Comparison of ENCODE assay signal across 16 cellular contexts in the genomic region with DNA sequence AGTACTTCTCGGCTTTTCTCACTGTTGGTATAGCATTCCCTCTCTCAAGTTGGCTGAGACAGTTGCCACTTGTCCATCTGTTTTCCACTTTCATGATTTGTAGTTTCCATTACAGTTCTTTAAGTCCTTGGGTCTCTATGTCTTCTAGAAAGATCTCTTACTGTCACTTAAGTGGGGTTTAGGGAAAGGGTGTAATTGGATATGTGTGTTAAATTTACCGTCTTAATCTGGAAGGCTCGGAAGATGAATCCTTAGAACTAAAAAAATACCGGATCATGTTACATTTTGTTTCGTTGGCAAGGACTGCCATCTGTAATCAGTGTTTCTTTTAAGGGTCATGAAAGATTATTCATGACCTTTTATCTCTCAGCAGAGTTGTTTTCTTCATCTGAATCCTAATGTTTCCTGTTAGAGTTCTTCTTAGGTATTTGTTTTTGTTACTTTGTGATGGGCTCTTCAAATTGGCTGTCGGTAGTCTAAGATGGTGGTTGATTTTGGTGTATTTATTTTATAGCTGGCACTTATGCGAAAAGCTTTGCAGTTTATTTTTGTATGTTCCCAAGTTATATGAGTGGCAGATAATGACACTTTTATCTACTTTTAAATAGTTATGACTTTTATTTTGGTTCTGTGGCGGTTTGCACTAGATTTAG. TPM values are rescaled to one million over a fixed set of nuclear protein-coding genes. Genes with fewer than 3 reads are reported as not detected.
A peak's percentile ranks its signal among the peaks of the same experiment; 100 is the strongest.
DNase-seq lines count a peak whose midpoint lies in the region; ATAC-seq and TF ChIP-seq lines count a peak whose summit lies in the region.
"Had no signal": no experiment of that assay in that cellular context is flagged by ENCODE, and none has a peak within 500 bp of the region (broad histone marks: within the 10 kb centered on the region; RNA-seq: fewer than 3 reads in every experiment).

No MANE protein-coding gene starts in this region.

- H3K27me3 Mint-ChIP-seq in GM23338 (ENCODE audit: insufficient read depth, low read depth, poor library complexity): peaks cover 5% of the 10 kb centered on the region
- H3K27me3 Mint-ChIP-seq in activated naive CD4-positive, alpha-beta T cell treated with anti-CD3 and anti-CD28 coated beads, Interleukin-2, amount 10 ng/mL, durations not matched to agents 7 days and 5 days: peaks cover 12% of the 10 kb centered on the region
- H3K27me3 Mint-ChIP-seq: stimulated activated memory B cell treated with anti-CD40 and anti-IgM and Interleukin-4, amounts not matched to agents 10 μg/mL and 1 μg/mL and 100 μg/mL, for 72 hours had no signal

- no CpG with 5 or more reads among the region's 8 CpGs for WGBS in trophoblast cell (ENCODE audit: extremely low coverage, insufficient coverage, insufficient read length)
- WGBS in mesenchymal stem cell: 89% methylated on average over 6 of the region's 8 CpGs

- peaks cover 11% of the 10 kb centered on the region for H3K79me1 ChIP-seq in trophoblast cell (ENCODE audit: low read length)
- H3K79me1 ChIP-seq in mesenchymal stem cell (replicated peaks; ENCODE audit: low read length, poor library complexity, severe bottlenecking): peaks cover 12% of the 10 kb centered on the region

- no peak overlapping the region for H3K4me3 Mint-ChIP-seq in GM23338
- H3K4me3 Mint-ChIP-seq in activated naive CD4-positive, alpha-beta T cell treated with anti-CD3 and anti-CD28 coated beads, Interleukin-2, amount 10 ng/mL, durations not matched to agents 7 days and 5 days: no peak overlapping the region
- H3K4me3 Mint-ChIP-seq: activated B cell treated with CpG ODN at 0.5 μM for 24 hours; B cell; stimulated activated memory B cell treated with anti-CD40 and anti-IgM and Interleukin-4, amounts not matched to agents 10 μg/mL and 1 μg/mL and 100 μg/mL, for 72 hours had no signal

- TF ChIP-seq CTCF in GM23338 (conservative IDR thresholded peaks at IDR 0.05; ENCODE audit: low read depth in 2 of 2) (no peak), fibroblast of lung (conservative IDR thresholded peaks at IDR 0.05 in 1 of 2, IDR thresholded peaks at IDR 0.05 in 1 of 2; ENCODE audit: low read depth in 1 of 2, low read length in 2 of 2) (no peak)

- H3K27ac ChIP-seq in GM23338 (ENCODE audit: low read depth): no peak overlapping the region
- no peak overlapping the region for H3K27ac ChIP-seq in fibroblast of lung (ENCODE audit: insufficient read depth, low read length)
- H3K27ac ChIP-seq in trophoblast cell (ENCODE audit: low read depth, low read length): no peak overlapping the region
- no peak overlapping the region for H3K27ac ChIP-seq in mesenchymal stem cell (ENCODE audit: low read length, poor library complexity, severe bottlenecking)
- H3K27ac ChIP-seq: lower lobe of right lung, vagina had no signal

- H3K36me3 ChIP-seq in GM23338 (ENCODE audit: insufficient read depth) (no peaks in the 10 kb centered on the region), fibroblast of lung (ENCODE audit: control insufficient read depth, insufficient read depth, low read length) (no peaks in the 10 kb centered on the region), trophoblast cell (ENCODE audit: control insufficient read depth in 1 of 2, insufficient read depth in 2 of 2, low read length in 2 of 2) (no peaks in the 10 kb centered on the region), mesenchymal stem cell (ENCODE audit: control insufficient read depth in 1 of 2, insufficient read depth in 2 of 2, low read depth in 1 of 2, low read length in 2 of 2) (no peaks in the 10 kb centered on the region)
- H3K36me3 ChIP-seq: lower lobe of right lung, vagina had no signal

- H3K4me2 ChIP-seq in GM23338 (0 out of 2 replicates have a peak overlapping the region, but pooled peaks have one; percentile 16), fibroblast of lung (ENCODE audit: extremely low read depth, insufficient read depth, low read length) (peak overlapping the region; percentile 44), trophoblast cell (ENCODE audit: low read length) (no peak overlapping the region), mesenchymal stem cell (ENCODE audit: low read length, poor library complexity, severe bottlenecking) (no peak overlapping the region)

- no peaks in the 10 kb centered on the region for H3K9me3 Mint-ChIP-seq in GM23338
- H3K9me3 Mint-ChIP-seq in activated naive CD4-positive, alpha-beta T cell treated with anti-CD3 and anti-CD28 coated beads, Interleukin-2, amount 10 ng/mL, durations not matched to agents 7 days and 5 days: no peaks in the 10 kb centered on the region
- H3K9me3 Mint-ChIP-seq: activated B cell treated with CpG ODN at 0.5 μM for 24 hours had no signal

- CTCF ChIA-PET in activated naive CD4-positive, alpha-beta T cell treated with anti-CD3 and anti-CD28 coated beads, Interleukin-2, amount 10 ng/mL, durations not matched to agents 7 days and 5 days (lab: Charles Lee): no interaction called here

- no peaks in the 10 kb centered on the region for H3F3A ChIP-seq in GM23338 (replicated peaks; ENCODE audit: low read depth)

- H2BK12ac ChIP-seq in trophoblast cell (ENCODE audit: low read length) (no peak overlapping the region), mesenchymal stem cell (ENCODE audit: low read length in 2 of 2) (no peak overlapping the region)

- peak overlapping the region; percentile 97 for H3K4ac ChIP-seq in trophoblast cell (ENCODE audit: low read depth, low read length)
- peak overlapping the region in 1 of 2 experiments; percentile 69 for H3K4ac ChIP-seq in mesenchymal stem cell (ENCODE audit: low read depth in 1 of 2, low read length in 2 of 2)

- H3K9me3 ChIP-seq in fibroblast of lung (ENCODE audit: control insufficient read depth, insufficient read depth, low read depth, low read length): no peaks in the 10 kb centered on the region
- no peaks in the 10 kb centered on the region for H3K9me3 ChIP-seq in trophoblast cell (ENCODE audit: insufficient read depth, low read depth, low read length)
- H3K9me3 ChIP-seq in mesenchymal stem cell (ENCODE audit: control insufficient read depth, low read length): no peaks in the 10 kb centered on the region
- H3K9me3 ChIP-seq: lower lobe of right lung, vagina had no signal

- H3K79me2 ChIP-seq in GM23338 (replicated peaks; ENCODE audit: insufficient read depth) (peaks cover 92% of the 10 kb centered on the region), fibroblast of lung (ENCODE audit: control insufficient read depth, insufficient read depth, low read length) (peaks cover 82% of the 10 kb centered on the region), trophoblast cell (ENCODE audit: control insufficient read depth, insufficient read depth, low read length, poor library complexity) (peaks cover 23% of the 10 kb centered on the region)

- peaks cover 29% of the 10 kb centered on the region for H3K4me1 ChIP-seq in GM23338 (ENCODE audit: insufficient read depth)
- H3K4me1 ChIP-seq in fibroblast of lung (ENCODE audit: control insufficient read depth, extremely low read depth, insufficient read depth, low read length): peaks cover 7% of the 10 kb centered on the region
- peaks cover 2 to 3% of the 10 kb centered on the region in 2 experiments for H3K4me1 ChIP-seq in trophoblast cell (ENCODE audit: control insufficient read depth in 1 of 2, insufficient read depth in 2 of 2, low read length in 2 of 2)
- peaks cover 1% of the 10 kb centered on the region for H3K4me1 ChIP-seq in mesenchymal stem cell (ENCODE audit: control insufficient read depth, insufficient read depth, low read depth, low read length)

- H3K27ac Mint-ChIP-seq in GM23338: peak overlapping the region; percentile 4; the same call in 1 of the 2 replicates
- no peak overlapping the region for H3K27ac Mint-ChIP-seq in activated naive CD4-positive, alpha-beta T cell treated with anti-CD3 and anti-CD28 coated beads, Interleukin-2, amount 10 ng/mL, durations not matched to agents 7 days and 5 days
- H3K27ac Mint-ChIP-seq: activated B cell treated with CpG ODN at 0.5 μM for 24 hours; B cell; stimulated activated memory B cell treated with anti-CD40 and anti-IgM and Interleukin-4, amounts not matched to agents 10 μg/mL and 1 μg/mL and 100 μg/mL, for 72 hours had no signal

- H3K36me3 Mint-ChIP-seq in GM23338 (ENCODE audit: low read depth): no peaks in the 10 kb centered on the region
- H3K36me3 Mint-ChIP-seq in activated naive CD4-positive, alpha-beta T cell treated with anti-CD3 and anti-CD28 coated beads, Interleukin-2, amount 10 ng/mL, durations not matched to agents 7 days and 5 days: no peaks in the 10 kb centered on the region
- H3K36me3 Mint-ChIP-seq: stimulated activated memory B cell treated with anti-CD40 and anti-IgM and Interleukin-4, amounts not matched to agents 10 μg/mL and 1 μg/mL and 100 μg/mL, for 72 hours had no signal

- H2BK120ac ChIP-seq in trophoblast cell (ENCODE audit: insufficient read depth, low read length, poor library complexity) (no peak overlapping the region), mesenchymal stem cell (ENCODE audit: low read depth, low read length) (no peak overlapping the region)

- H2AK5ac ChIP-seq in trophoblast cell (ENCODE audit: low read length) (no peak overlapping the region), mesenchymal stem cell (ENCODE audit: low read length, severe bottlenecking) (no peak overlapping the region)

- no peak overlapping the region for H2BK15ac ChIP-seq in mesenchymal stem cell (ENCODE audit: low read depth, poor library complexity, severe bottlenecking)

- H3K9ac ChIP-seq in fibroblast of lung (ENCODE audit: insufficient read depth, low read length) (no peak overlapping the region), trophoblast cell (ENCODE audit: low read length) (no peak overlapping the region), mesenchymal stem cell (ENCODE audit: low read length) (no peak overlapping the region)

- no peak overlapping the region for H3K23ac ChIP-seq in trophoblast cell (ENCODE audit: low read length)
- H3K23ac ChIP-seq in mesenchymal stem cell (ENCODE audit: low read length in 2 of 2): no peak overlapping the region

- H3K4me3 ChIP-seq in GM23338 (no peak overlapping the region), fibroblast of lung (replicated peaks in 1 of 4; ENCODE audit: control extremely low read depth in 1 of 4, insufficient read depth in 1 of 4, low read depth in 3 of 4, low read length in 4 of 4) (peak overlapping the region in 2 of 4 experiments; percentile 10 to 28), trophoblast cell (ENCODE audit: low read depth, low read length) (no peak overlapping the region), mesenchymal stem cell (ENCODE audit: insufficient read depth in 1 of 2, low read depth in 1 of 2, low read length in 2 of 2) (no peak overlapping the region)
- H3K4me3 ChIP-seq: lower lobe of right lung, vagina had no signal

- no peaks in the 10 kb centered on the region for H3K27me3 ChIP-seq in GM23338 (ENCODE audit: insufficient read depth)
- no peaks in the 10 kb centered on the region for H3K27me3 ChIP-seq in fibroblast of lung (ENCODE audit: control insufficient read depth, insufficient read depth, low read length)
- H3K27me3 ChIP-seq in trophoblast cell (ENCODE audit: insufficient read depth, low read length): no peaks in the 10 kb centered on the region
- no peaks in the 10 kb centered on the region for H3K27me3 ChIP-seq in mesenchymal stem cell (ENCODE audit: control insufficient read depth in 1 of 2, insufficient read depth in 1 of 2, low read length in 2 of 2)
- H3K27me3 ChIP-seq: vagina had no signal

- ATAC-seq in GM23338: no peak
- ATAC-seq: lower lobe of right lung; stimulated activated memory B cell treated with anti-CD40 and anti-IgM and Interleukin-4, amounts not matched to agents 10 μg/mL and 1 μg/mL and 100 μg/mL, for 72 hours had no signal

- peaks cover 48% of the 10 kb centered on the region for H3K4me1 Mint-ChIP-seq in GM23338
- peaks cover 16% of the 10 kb centered on the region for H3K4me1 Mint-ChIP-seq in activated naive CD4-positive, alpha-beta T cell treated with anti-CD3 and anti-CD28 coated beads, Interleukin-2, amount 10 ng/mL, durations not matched to agents 7 days and 5 days
- H3K4me1 Mint-ChIP-seq: stimulated activated memory B cell treated with anti-CD40 and anti-IgM and Interleukin-4, amounts not matched to agents 10 μg/mL and 1 μg/mL and 100 μg/mL, for 72 hours had no signal

- H3K14ac ChIP-seq in trophoblast cell (ENCODE audit: low read length) (no peak overlapping the region), mesenchymal stem cell (ENCODE audit: low read length in 2 of 2) (no peak overlapping the region)

- no peak overlapping the region for H4K12ac ChIP-seq in trophoblast cell (ENCODE audit: low read depth, low read length)

- no peak overlapping the region for H2BK5ac ChIP-seq in trophoblast cell (ENCODE audit: low read depth, low read length, poor library complexity)
- no peak overlapping the region for H2BK5ac ChIP-seq in mesenchymal stem cell (ENCODE audit: low read depth, low read length, poor library complexity, severe bottlenecking)

- no peak overlapping the region for H4K91ac ChIP-seq in trophoblast cell (ENCODE audit: low read depth, low read length)
- no peak overlapping the region for H4K91ac ChIP-seq in mesenchymal stem cell (ENCODE audit: low read length)

- H4K8ac ChIP-seq in trophoblast cell (ENCODE audit: low read depth, low read length) (no peak overlapping the region), mesenchymal stem cell (ENCODE audit: low read length) (no peak overlapping the region)

- H2AFZ ChIP-seq in GM23338 (no peak overlapping the region), fibroblast of lung (ENCODE audit: low read length) (no peak overlapping the region), trophoblast cell (ENCODE audit: insufficient read depth, low read length, poor library complexity) (no peak overlapping the region), mesenchymal stem cell (ENCODE audit: low read depth, low read length) (no peak overlapping the region)

- H3K18ac ChIP-seq in trophoblast cell (ENCODE audit: low read length): no peak overlapping the region
- no peak overlapping the region for H3K18ac ChIP-seq in mesenchymal stem cell (ENCODE audit: low read depth in 1 of 2, low read length in 2 of 2)

- no peaks in the 10 kb centered on the region for H3K9me2 ChIP-seq in GM23338 (ENCODE audit: insufficient read depth)

- H4K20me1 ChIP-seq in GM23338 (replicated peaks; ENCODE audit: insufficient read depth) (peaks cover 23% of the 10 kb centered on the region; the same call in 1 of the 2 replicates), fibroblast of lung (ENCODE audit: control insufficient read depth, extremely low read depth, insufficient read depth, low read length) (no peaks in the 10 kb centered on the region)

- DNase-seq in GM23338 (ENCODE audit: low spot score): no peak
- DNase-seq in NCI-H2171 treated with DMSO at 0.1 percent for 48 hours (lab: John Stamatoyannopoulos, UW): peak; percentile 98
- DNase-seq in fibroblast of lung (ENCODE audit: low read depth in 2 of 2): peak; percentile 23 to 29
- no peak for DNase-seq in trophoblast cell
- no peak for DNase-seq in NCI-H226
- DNase-seq in activated naive CD4-positive, alpha-beta T cell treated with anti-CD3 and anti-CD28 coated beads, Interleukin-2, amount 10 ng/mL, durations not matched to agents 7 days and 5 days: no peak
- no peak for DNase-seq in T-helper 9 cell
- no peak for DNase-seq in mesenchymal stem cell
- DNase-seq: activated B cell treated with CpG ODN at 0.5 μM for 24 hours; activated naive CD4-positive, alpha-beta T cell treated with Interleukin-2 at 50 U/mL for 16 hours; lower lobe of right lung; MM.1S; NCI-H2029 treated with DMSO at 0.1 percent for 48 hours had no signal

RNA-seq across cellular contexts. Expression of gene BTBD3, which starts 21.7 kb away (rescaled TPM):
- total RNA-seq in GM23338 (2014; rRNA removed; shearing (Covaris generic)): 45.1 and 47.0 TPM in 2 replicates
- polyA plus RNA-seq in GM23338 (2016; fragmentation: Nextera tagmentation; extraction: Ambion mirVana) (11.8 and 13.6 TPM in 2 replicates), fibroblast of lung (29.9 and 51.7 TPM in 2 replicates)
- total RNA-seq in fibroblast of lung: 27.5 and 47.4 TPM in 2 replicates
- polyA plus RNA-seq in fibroblast of lung (2012): 17.3 and 30.6 TPM in 2 replicates
- 49.0 and 68.1 TPM in 2 replicates for polyA minus RNA-seq in fibroblast of lung (ENCODE audit: low replicate concordance)
- 92.7 and 102 TPM in 2 replicates for polyA plus RNA-seq in trophoblast cell (2013)
- polyA plus RNA-seq in mesenchymal stem cell (2013, experiment 1 of 2): 12.2 TPM
- polyA plus RNA-seq in mesenchymal stem cell (2013, experiment 2 of 2): 11.2 TPM

Comparison
In these comparisons a context has a peak if more than half of its experiments do, and no peak if none do; other contexts are left out.
1. DNase-seq: peak in NCI-H2171 treated with DMSO at 0.1 percent for 48 hours (single experiment) and fibroblast of lung (2 of 2); none in GM23338 (single experiment), trophoblast cell (0 of 2), NCI-H226 (single experiment), activated naive CD4-positive, alpha-beta T cell treated with anti-CD3 and anti-CD28 coated beads, Interleukin-2, amount 10 ng/mL, durations not matched to agents 7 days and 5 days (single experiment), T-helper 9 cell (single experiment) and mesenchymal stem cell (single experiment).
2. H3K4me2 ChIP-seq: peak in GM23338 (single experiment) and fibroblast of lung (single experiment); none in trophoblast cell (single experiment) and mesenchymal stem cell (single experiment).